Comparison of ENCODE assay signal across 8 cellular contexts in genomic region chr21:46170436-46171193, GRCh38. TPM values are rescaled to one million over a fixed set of nuclear protein-coding genes. Genes with fewer than 3 reads are reported as not detected.
DNase-seq lines count a peak whose midpoint lies in the region; ATAC-seq, FAIRE-seq and TF ChIP-seq lines count a peak whose summit lies in the region.
"Not testable (repeated sequence)": the region's sequence is repeated elsewhere in the genome, so short reads cannot be mapped to it uniquely, and the experiment has no call there.

No MANE protein-coding gene starts in this region.

- peaks cover 12% of the 10 kb centered on the region for H3K36me3 Mint-ChIP-seq in CD8-positive, alpha-beta T cell
- H3K36me3 Mint-ChIP-seq in activated CD4-positive, alpha-beta T cell treated with anti-CD3 and anti-CD28 coated beads, Interleukin-2, amount 10 ng/mL, durations not matched to agents 7 days and 5 days (ENCODE audit: low read depth) = not testable (repeated sequence)
- H3K36me3 Mint-ChIP-seq in astrocyte (ENCODE audit: low read depth, unreplicated experiment) = peaks cover 13% of the 10 kb centered on the region
- peaks cover 11% of the 10 kb centered on the region for H3K36me3 Mint-ChIP-seq in neural progenitor cell

- not testable (repeated sequence) for H3K4me1 ChIP-seq in CD8-positive, alpha-beta T cell (ENCODE audit: insufficient read depth, low read length); astrocyte (ENCODE audit: insufficient read depth, low read length); neural progenitor cell; tibial artery

- not testable (repeated sequence) for H4K20me1 ChIP-seq in astrocyte (ENCODE audit: insufficient read depth, low read length); neural progenitor cell (ENCODE audit: low read depth)

- H3K36me3 ChIP-seq in CD8-positive, alpha-beta T cell (ENCODE audit: insufficient read depth, low read length); astrocyte (ENCODE audit: insufficient read depth, low read length); neural progenitor cell; tibial artery: not testable (repeated sequence)

- not testable (repeated sequence) for FAIRE-seq in astrocyte (lab: Jason Lieb, UNC)

- not testable (repeated sequence) for H3F3A ChIP-seq in neural progenitor cell (ENCODE audit: low read depth)

- H3K79me2 ChIP-seq in astrocyte (ENCODE audit: insufficient read depth, low read length) = not testable (repeated sequence)
- H3K79me2 ChIP-seq in neural progenitor cell (ENCODE audit: low read depth) = peaks cover 17% of the 10 kb centered on the region

- peak overlapping the region; percentile 37 for H3K27ac ChIP-seq in CD8-positive, alpha-beta T cell (ENCODE audit: low read depth, low read length)
- H3K27ac ChIP-seq in astrocyte (ENCODE audit: low read depth, low read length); neural progenitor cell; tibial artery: not testable (repeated sequence)

- not testable (repeated sequence) for TF ChIP-seq CTCF in CD8-positive, alpha-beta T cell (IDR thresholded peaks at IDR 0.05); astrocyte (IDR thresholded peaks at IDR 0.05; ENCODE audit: insufficient read depth, low read depth, low read length); neural progenitor cell (IDR thresholded peaks at IDR 0.05); tibial artery (IDR thresholded peaks at IDR 0.05)

- peak in 5 of 7 experiments; percentile 11 to 71 (median 35) for DNase-seq in CD8-positive, alpha-beta T cell
- DNase-seq in activated CD4-positive, alpha-beta T cell treated with anti-CD3 and anti-CD28 coated beads, Interleukin-2, amount 10 ng/mL, durations not matched to agents 7 days and 5 days = peak; percentile 38
- DNase-seq in activated CD8-positive, alpha-beta memory T cell treated with anti-CD3 and anti-CD28 coated beads, Interleukin-2, amount 50 U/mL, for 48 hours = peak; percentile 22
- DNase-seq in activated effector memory CD4-positive, alpha-beta T cell treated with Interleukin-2 at 50 U/mL for 16 hours = peak; percentile 28
- not testable (repeated sequence) for DNase-seq in astrocyte (ENCODE audit: low read depth); neural progenitor cell (ENCODE audit: low spot score)
- DNase-seq in Right ventricle myocardium superior (peak; percentile 22), tibial artery (peak; percentile 12 to 31)

- intact Hi-C loops in CD8-positive, alpha-beta T cell (cut with DNase I, micrococcal nuclease) = loop anchor here in 1 of 2 experiments (1.0 kb wide), 1 partner anchor 14 kb away; the partner anchor contains the start of gene SPATC1L
- intact Hi-C loops in Right ventricle myocardium superior (cut with DNase I); tibial artery (cut with DNase I; ENCODE audit: low total_unique reads): not testable (repeated sequence)

- peak; percentile 68 for ATAC-seq in CD8-positive, alpha-beta T cell
- not testable (repeated sequence) for ATAC-seq in Right ventricle myocardium superior (ENCODE audit: poor library complexity)

- H3K4me3 ChIP-seq in CD8-positive, alpha-beta T cell (ENCODE audit: low read depth, low read length); astrocyte (ENCODE audit: insufficient read depth, low read depth, low read length); neural progenitor cell; tibial artery: not testable (repeated sequence)

- not testable (repeated sequence) for H3K27me3 Mint-ChIP-seq in CD8-positive, alpha-beta T cell (ENCODE audit: low read depth); astrocyte (ENCODE audit: low read depth, unreplicated experiment); neural progenitor cell (ENCODE audit: insufficient read depth, low read depth)
- peaks cover 14% of the 10 kb centered on the region for H3K27me3 Mint-ChIP-seq in activated CD4-positive, alpha-beta T cell treated with anti-CD3 and anti-CD28 coated beads, Interleukin-2, amount 10 ng/mL, durations not matched to agents 7 days and 5 days

- peaks cover 14% of the 10 kb centered on the region for H3K9me3 Mint-ChIP-seq in CD8-positive, alpha-beta T cell
- H3K9me3 Mint-ChIP-seq in activated CD4-positive, alpha-beta T cell treated with anti-CD3 and anti-CD28 coated beads, Interleukin-2, amount 10 ng/mL, durations not matched to agents 7 days and 5 days = peaks cover 19% of the 10 kb centered on the region
- H3K9me3 Mint-ChIP-seq in astrocyte (ENCODE audit: unreplicated experiment) (peaks cover 16% of the 10 kb centered on the region), neural progenitor cell (peaks cover 24% of the 10 kb centered on the region)

- not testable (repeated sequence) for H3K9me3 ChIP-seq in CD8-positive, alpha-beta T cell (ENCODE audit: low read length); astrocyte (ENCODE audit: insufficient read depth, low read depth, low read length); neural progenitor cell (ENCODE audit: low read depth); tibial artery

- H3K4me1 Mint-ChIP-seq in CD8-positive, alpha-beta T cell (ENCODE audit: low read depth); activated CD4-positive, alpha-beta T cell treated with anti-CD3 and anti-CD28 coated beads, Interleukin-2, amount 10 ng/mL, durations not matched to agents 7 days and 5 days; astrocyte (ENCODE audit: low read depth, unreplicated experiment): not testable (repeated sequence)
- H3K4me1 Mint-ChIP-seq in neural progenitor cell = peaks cover 13% of the 10 kb centered on the region

- H3K27me3 ChIP-seq in CD8-positive, alpha-beta T cell (ENCODE audit: insufficient read depth, low read length); astrocyte (ENCODE audit: insufficient read depth, low read length); neural progenitor cell: not testable (repeated sequence)
- H3K27me3 ChIP-seq in tibial artery = peaks cover 0 to 12% of the 10 kb centered on the region in 2 donors

- peak overlapping the region; percentile 75 for H3K27ac Mint-ChIP-seq in CD8-positive, alpha-beta T cell
- H3K27ac Mint-ChIP-seq in activated CD4-positive, alpha-beta T cell treated with anti-CD3 and anti-CD28 coated beads, Interleukin-2, amount 10 ng/mL, durations not matched to agents 7 days and 5 days = peak overlapping the region; percentile 9
- H3K27ac Mint-ChIP-seq in astrocyte (ENCODE audit: unreplicated experiment) (peak overlapping the region; percentile 53), neural progenitor cell (peak overlapping the region; percentile 79)

- H3K4me3 Mint-ChIP-seq in CD8-positive, alpha-beta T cell; activated CD4-positive, alpha-beta T cell treated with anti-CD3 and anti-CD28 coated beads, Interleukin-2, amount 10 ng/mL, durations not matched to agents 7 days and 5 days; astrocyte (ENCODE audit: unreplicated experiment): not testable (repeated sequence)
- H3K4me3 Mint-ChIP-seq in neural progenitor cell = peak overlapping the region; percentile 74

- not testable (repeated sequence) for H3K4me2 ChIP-seq in astrocyte (ENCODE audit: low read length); neural progenitor cell

- POLR2A ChIA-PET in CD8-positive, alpha-beta T cell (lab: Charles Lee) = interaction anchor here (1.3 kb wide), 1 partner anchor 13 kb away, joined by 3 read pairs; no protein-coding TSS in a partner anchor
- POLR2A ChIA-PET in activated CD4-positive, alpha-beta T cell treated with anti-CD3 and anti-CD28 coated beads, Interleukin-2, amount 10 ng/mL, durations not matched to agents 7 days and 5 days (lab: Charles Lee) = not testable (repeated sequence)

- CTCF ChIA-PET in CD8-positive, alpha-beta T cell (lab: Charles Lee) = interaction anchor here (1.5 kb wide), 1 partner anchor 28 kb away, joined by 6 read pairs; no protein-coding TSS in a partner anchor
- CTCF ChIA-PET in activated CD4-positive, alpha-beta T cell treated with anti-CD3 and anti-CD28 coated beads, Interleukin-2, amount 10 ng/mL, durations not matched to agents 7 days and 5 days (lab: Charles Lee) = not testable (repeated sequence)

- H3K9ac ChIP-seq in astrocyte (ENCODE audit: low read length); neural progenitor cell: not testable (repeated sequence)

- not testable (repeated sequence) for H2AFZ ChIP-seq in astrocyte (ENCODE audit: low read depth, low read length); neural progenitor cell (replicated peaks)

RNA-seq across cellular contexts. Expression of gene SPATC1L, which starts 13.6 kb away (rescaled TPM):
- total RNA-seq in CD8-positive, alpha-beta T cell = 1 to 10 TPM; 6.5 to 6.7 TPM
- 1 to 10 TPM; 6.1 to 6.3 TPM for total RNA-seq in activated CD4-positive, alpha-beta T cell treated with anti-CD3 and anti-CD28 coated beads, Interleukin-2, amount 10 ng/mL, durations not matched to agents 7 days and 5 days
- total RNA-seq in astrocyte (15.8 and 17.8 TPM in 2 replicates), Right ventricle myocardium superior (6.3 TPM), neural progenitor cell (ENCODE audit: low replicate concordance) (5.1 and 20.2 TPM in 2 replicates)

RNA-seq across cellular contexts. Expression of gene FTCD, which starts 15.2 kb away (rescaled TPM):
- total RNA-seq in CD8-positive, alpha-beta T cell = 1 to 10 TPM in 1 of 2 experiments, under 1 TPM in 1; 0.72 to 1.3 TPM
- total RNA-seq in activated CD4-positive, alpha-beta T cell treated with anti-CD3 and anti-CD28 coated beads, Interleukin-2, amount 10 ng/mL, durations not matched to agents 7 days and 5 days = not detected
- total RNA-seq in astrocyte (1.9 and 2.0 TPM in 2 replicates), Right ventricle myocardium superior (1.9 TPM), neural progenitor cell (ENCODE audit: low replicate concordance) (0.96 TPM in 1 of 2 replicates, not detected in the other)

RNA-seq across cellular contexts. Expression of gene LSS, which starts 58.0 kb away (rescaled TPM):
- 10 to 100 TPM; 22.5 to 22.6 TPM for total RNA-seq in CD8-positive, alpha-beta T cell
- total RNA-seq in activated CD4-positive, alpha-beta T cell treated with anti-CD3 and anti-CD28 coated beads, Interleukin-2, amount 10 ng/mL, durations not matched to agents 7 days and 5 days = 10 to 100 TPM; 47.8 to 53.3 TPM
- total RNA-seq in astrocyte = 58.1 and 83.2 TPM in 2 replicates
- total RNA-seq in Right ventricle myocardium superior = 57.9 TPM
- total RNA-seq in neural progenitor cell (ENCODE audit: low replicate concordance) = 26.7 and 90.5 TPM in 2 replicates

Comparison
In these comparisons a context has a peak if more than half of its experiments do, and no peak if none do; other contexts are left out.
1. H3K27ac Mint-ChIP-seq: peak in every context shown above with its lines; median percentile 79 in neural progenitor cell; 75 in CD8-positive, alpha-beta T cell; 53 in astrocyte; 9 in activated CD4-positive, alpha-beta T cell treated with anti-CD3 and anti-CD28 coated beads, Interleukin-2, amount 10 ng/mL, durations not matched to agents 7 days and 5 days.